32 cellular contexts compared by ENCODE assay signal in genomic region chr10:112553315-112553714, GRCh38.
"Had no signal": no experiment of that assay in that cellular context is flagged by ENCODE, and none has a peak within 500 bp of the region (broad histone marks: within the 10 kb centered on the region; RNA-seq: fewer than 3 reads in every experiment).

No MANE protein-coding gene starts in this region.

- H3K4me3 ChIP-seq: adrenal gland, ascending aorta, body of pancreas, breast epithelium, cardiac muscle cell had no signal

- H3K4me1 ChIP-seq: adrenal gland, ascending aorta, body of pancreas, breast epithelium had no signal

- DNase-seq: activated effector memory CD4-positive, alpha-beta T cell treated with anti-CD3 and anti-CD28 coated beads, Interleukin-2, amount 50 U/mL, for 16 hours; activated effector memory CD4-positive, alpha-beta T cell treated with Interleukin-2 at 50 U/mL for 16 hours; activated gamma-delta T cell; activated gamma-delta T cell treated with Interleukin-2 at 50 U/mL for 16 hours; activated naive CD4-positive, alpha-beta T cell; activated naive CD4-positive, alpha-beta T cell treated with anti-CD3 and anti-CD28 coated beads for 36 hours; activated naive CD4-positive, alpha-beta T cell treated with anti-CD3 and anti-CD28 coated beads, Interleukin-2, amount 10 ng/mL, durations not matched to agents 7 days and 5 days; activated naive CD4-positive, alpha-beta T cell treated with anti-CD3 and anti-CD28 coated beads, Interleukin-2, amount 50 U/mL, for 16 hours; activated naive CD8-positive, alpha-beta T cell treated with anti-CD3 and anti-CD28 coated beads for 36 hours; activated naive CD8-positive, alpha-beta T cell treated with anti-CD3 and anti-CD28 coated beads, Interleukin-2, amount 10 ng/mL, durations not matched to agents 7 days and 5 days; activated naive CD8-positive, alpha-beta T cell treated with anti-CD3 and anti-CD28 coated beads, Interleukin-2, amount 50 U/mL, for 24 hours; activated T-cell treated with anti-CD3 and anti-CD28 coated beads, Interleukin-2, amount 50 U/mL, for 1 hour; activated T-cell treated with anti-CD3 and anti-CD28 coated beads, Interleukin-2, amount 50 U/mL, for 24 hours; activated T-cell treated with anti-CD3 and anti-CD28 coated beads, Interleukin-2, amount 50 U/mL, for 4 hours; activated T-cell treated with anti-CD3 and anti-CD28 coated beads, Interleukin-2, amount 50 U/mL, for 48 hours; activated T-cell treated with anti-CD3 and anti-CD28 coated beads, Interleukin-2, amount 50 U/mL, for 72 hours; adrenal gland; amniotic stem cell; amygdala; anterior cingulate cortex; aorta; body of pancreas; brain microvascular endothelial cell; caudate nucleus; central memory CD4-positive, alpha-beta T cell; cerebellar nuclear complex had no signal

- H3K9me3 ChIP-seq: adrenal gland, ascending aorta, body of pancreas, breast epithelium had no signal

- ATAC-seq: activated naive CD4-positive, alpha-beta T cell treated with anti-CD3 and anti-CD28 coated beads, Interleukin-2, amount 50 U/mL, for 72 hours; activated naive CD8-positive, alpha-beta T cell treated with anti-CD3 and anti-CD28 coated beads, Interleukin-2, amount 50 U/mL, for 24 hours; activated T-cell treated with anti-CD3 and anti-CD28 coated beads, Interleukin-2, amount 50 U/mL, for 4 hours; activated T-cell treated with anti-CD3 and anti-CD28 coated beads, Interleukin-2, amount 50 U/mL, for 72 hours; activated T-helper 17 cell treated with anti-CD3 and anti-CD28 coated beads, Interleukin-2, amount 50 U/mL, for 72 hours; body of pancreas had no signal

- H3K27me3 ChIP-seq: adrenal gland, ascending aorta, body of pancreas, brain microvascular endothelial cell, breast epithelium, cardiac muscle cell had no signal

- FAIRE-seq: bronchial epithelial cell had no signal

- H3K36me3 ChIP-seq: adrenal gland, ascending aorta, brain microvascular endothelial cell, breast epithelium, cardiac muscle cell had no signal

- H3K27ac ChIP-seq: adrenal gland, ascending aorta, body of pancreas, brain microvascular endothelial cell, breast epithelium, cardiac muscle cell had no signal
